Comparison of ENCODE assay signal across 1 cellular context in genomic region chrX:130836447-130836846, GRCh38.
TF ChIP-seq lines count a peak whose summit lies in the region.

No MANE protein-coding gene starts in this region.

TF ChIP-seq in K562, 482 proteins besides CTCF, POLR2A, EP300 and RAD21 (continued from another document):
- TF ChIP-seq DACH1 (IDR thresholded peaks at IDR 0.05; ENCODE audit: partially characterized antibody) (peak; percentile 77), NR2C2 (CRISPR knock-in tag; IDR thresholded peaks at IDR 0.05) (no peak), NR2C2 (tag; IDR thresholded peaks at IDR 0.05) (peak; percentile 73), ZNF280A (IDR thresholded peaks at IDR 0.05; ENCODE audit: low read depth, partially characterized antibody) (no peak), SMARCA4 (IDR thresholded peaks at IDR 0.05) (peak; percentile 62; the same call in 1 of the 2 replicates), CXXC5 (CRISPR knock-in tag; IDR thresholded peaks at IDR 0.05) (peak; percentile 66), MEIS2 (IDR thresholded peaks at IDR 0.05; ENCODE audit: partially characterized antibody) (peak; percentile 14), BHLHE40 (IDR thresholded peaks at IDR 0.05; ENCODE audit: low read length) (0 out of 2 replicates have a peak, but pooled peaks have one; percentile 16), ETV1 (tag; conservative IDR thresholded peaks at IDR 0.05; ENCODE audit: low read depth) (peak; percentile 54; the same call in 1 of the 2 replicates), NR2C1 (IDR thresholded peaks at IDR 0.05) (0 out of 2 replicates have a peak, but pooled peaks have one; percentile 24), NR2C1 (tag; IDR thresholded peaks at IDR 0.05) (peak; percentile 52; the same call in 1 of the 2 replicates), RCOR1 (IDR thresholded peaks at IDR 0.05; ENCODE audit: borderline replicate concordance in 1 of 2, low read depth in 2 of 2, low read length in 2 of 2) (peak in 1 of 2 experiments; percentile 61; a peak in 1 of 4 replicates), CBFA2T3 (IDR thresholded peaks at IDR 0.05) (peak; percentile 34; the same call in 1 of the 2 replicates), DPF2 (IDR thresholded peaks at IDR 0.05) (0 out of 2 replicates have a peak, but pooled peaks have one; percentile 52), HMBOX1 (IDR thresholded peaks at IDR 0.05) (peak; percentile 73), PKNOX1 (IDR thresholded peaks at IDR 0.05) (peak; percentile 38; the same call in 1 of the 2 replicates), PCBP1 (IDR thresholded peaks at IDR 0.05; ENCODE audit: low read depth, low read length, poor library complexity, severe bottlenecking) (no peak), E4F1 (CRISPR knock-in tag; IDR thresholded peaks at IDR 0.05; ENCODE audit: borderline replicate concordance) (no peak), ARID1B (IDR thresholded peaks at IDR 0.05) (peak; percentile 63), GABPA (tag; conservative IDR thresholded peaks at IDR 0.05; ENCODE audit: low read depth) (0 out of 2 replicates have a peak, but pooled peaks have one; percentile 16), JUND (IDR thresholded peaks at IDR 0.05; ENCODE audit: borderline replicate concordance, low read depth, low read length) (peak; percentile 72), JUND (tag; IDR thresholded peaks at IDR 0.05; ENCODE audit: borderline replicate concordance, low read depth, low read length) (peak; percentile 50; the same call in 1 of the 3 replicates)
